15 cellular contexts compared by ENCODE assay signal in the genomic region with DNA sequence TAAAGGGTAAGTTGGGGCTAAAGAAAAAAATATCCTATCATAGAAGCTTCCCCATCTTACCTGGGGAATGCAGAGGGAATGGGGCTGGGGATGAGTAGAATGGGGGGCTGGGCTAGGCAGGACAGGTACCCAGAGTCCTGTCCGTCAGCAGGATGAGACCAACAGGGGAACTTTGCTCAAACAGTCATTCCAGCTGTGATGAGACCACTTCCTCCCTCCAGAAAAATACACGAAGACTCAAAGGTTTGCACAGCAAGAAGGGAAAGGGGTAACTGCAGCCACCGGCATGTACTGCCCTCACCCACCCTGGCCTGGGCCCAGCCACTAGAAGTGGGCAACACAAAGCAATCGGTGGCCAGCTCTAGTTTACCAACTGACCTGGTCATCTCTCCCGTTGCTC. TPM values are rescaled to one million over a fixed set of nuclear protein-coding genes. Genes with fewer than 3 reads are reported as not detected.
DNase-seq lines count a peak whose midpoint lies in the region; ATAC-seq and TF ChIP-seq lines count a peak whose summit lies in the region.
"Had no signal": no experiment of that assay in that cellular context is flagged by ENCODE, and none has a peak within 500 bp of the region (broad histone marks: within the 10 kb centered on the region; RNA-seq: fewer than 3 reads in every experiment).

No MANE protein-coding gene starts in this region.

- peaks cover 32 to 96% (median 77%) of the 10 kb centered on the region in 6 donors for H3K4me1 ChIP-seq in spleen

- H3K4me3 Mint-ChIP-seq in activated CD4-positive, alpha-beta T cell treated with anti-CD3 and anti-CD28 coated beads for 36 hours = no peak overlapping the region
- no peak overlapping the region for H3K4me3 Mint-ChIP-seq in IgD-negative memory B cell
- H3K4me3 Mint-ChIP-seq: type B pancreatic cell had no signal

- 35 to 62% (median 50%) methylated on average over 5 of the region's 5 CpGs for WGBS in spleen, 5 donors

- ATAC-seq in activated CD4-positive, alpha-beta T cell treated with anti-CD3 and anti-CD28 coated beads for 36 hours = peak; percentile 33
- ATAC-seq in GM18505 (IDR thresholded peaks at IDR 0.05; ENCODE audit: unreplicated experiment) = no peak
- ATAC-seq: body of pancreas had no signal

- no peak overlapping the region for H3K4me3 ChIP-seq in coronary artery
- no peak overlapping the region for H3K4me3 ChIP-seq in spleen
- H3K4me3 ChIP-seq: body of pancreas, dorsolateral prefrontal cortex, ovary had no signal

- no peaks in the 10 kb centered on the region for H3K27me3 ChIP-seq in spleen (replicated peaks in 1 of 7)
- H3K27me3 ChIP-seq: body of pancreas, dorsolateral prefrontal cortex, ovary had no signal

- H3K27ac Mint-ChIP-seq in activated CD4-positive, alpha-beta T cell treated with anti-CD3 and anti-CD28 coated beads for 36 hours = no peak overlapping the region
- H3K27ac Mint-ChIP-seq in IgD-negative memory B cell = peak overlapping the region in 2 of 3 donors; percentile 66 to 83
- H3K27ac Mint-ChIP-seq: type B pancreatic cell had no signal

- H3K36me3 Mint-ChIP-seq in activated CD4-positive, alpha-beta T cell treated with anti-CD3 and anti-CD28 coated beads for 36 hours (ENCODE audit: low read depth) = peaks cover 23% of the 10 kb centered on the region
- H3K36me3 Mint-ChIP-seq in IgD-negative memory B cell = peaks cover 6% of the 10 kb centered on the region

- CTCF ChIA-PET in activated CD4-positive, alpha-beta T cell treated with anti-CD3 and anti-CD28 coated beads for 36 hours (lab: Charles Lee) = interaction anchor here (1.0 to 2.8 kb wide), 4 partner anchors 8 to 32 kb away, joined by 3 to 15 read pairs (median 8); partner anchors contain the start of gene SLC35B1

- DNase-seq in activated CD4-positive, alpha-beta T cell treated with anti-CD3 and anti-CD28 coated beads for 36 hours = no peak
- DNase-seq in activated CD4-positive, alpha-beta T cell treated with anti-CD3 and anti-CD28 coated beads, Interleukin-2, amount 50 U/mL, for 48 hours = no peak
- no peak for DNase-seq in coronary artery (ENCODE audit: low spot score)
- no peak for DNase-seq in spleen
- no peak for DNase-seq in kidney glomerular epithelial cell (lab: John Stamatoyannopoulos, UW)
- no peak for DNase-seq in cerebellar cortex (ENCODE audit: low spot score)
- DNase-seq: activated gamma-delta T cell treated with Interleukin-2 at 50 U/mL for 16 hours; body of pancreas; dorsolateral prefrontal cortex; NCI-H1092; ovary; stimulated activated CD4-positive, alpha-beta T cell treated with anti-CD3 and anti-CD28 coated beads, Interleukin-2, amount 100 ng/mL, for 48 hours had no signal

- peaks cover 59% of the 10 kb centered on the region for H3K4me1 Mint-ChIP-seq in activated CD4-positive, alpha-beta T cell treated with anti-CD3 and anti-CD28 coated beads for 36 hours
- H3K4me1 Mint-ChIP-seq in IgD-negative memory B cell = peaks cover 25 to 43% (median 28%) of the 10 kb centered on the region in 3 donors

- no peaks in the 10 kb centered on the region for H3K27me3 Mint-ChIP-seq in activated CD4-positive, alpha-beta T cell treated with anti-CD3 and anti-CD28 coated beads for 36 hours
- no peaks in the 10 kb centered on the region for H3K27me3 Mint-ChIP-seq in IgD-negative memory B cell
- H3K27me3 Mint-ChIP-seq: type B pancreatic cell had no signal

- no peak for TF ChIP-seq POLR2A in spleen (IDR thresholded peaks at IDR 0.05)
- TF ChIP-seq POLR2A in GM18505 (IDR thresholded peaks at IDR 0.05; ENCODE audit: borderline replicate concordance, extremely low read depth, insufficient read depth, insufficient read length) = no peak

- peaks cover 0 to 93% (median 32%) of the 10 kb centered on the region in 6 donors for H3K36me3 ChIP-seq in spleen
- H3K36me3 ChIP-seq: ovary had no signal

- H3K27ac ChIP-seq in coronary artery (peak overlapping the region; percentile 53 to 71), spleen (peak overlapping the region in 7 of 8 donors; percentile 5 to 94 (median 38))
- H3K27ac ChIP-seq: dorsolateral prefrontal cortex, ovary had no signal

- H3K9me3 ChIP-seq in spleen = peaks cover 0 to 3% (median 0%) of the 10 kb centered on the region in 8 donors
- H3K9me3 ChIP-seq: body of pancreas, ovary had no signal

- no peaks in the 10 kb centered on the region for H3K9me3 Mint-ChIP-seq in activated CD4-positive, alpha-beta T cell treated with anti-CD3 and anti-CD28 coated beads for 36 hours (ENCODE audit: low read depth)
- H3K9me3 Mint-ChIP-seq in IgD-negative memory B cell = peaks cover 0 to 2% (median 0%) of the 10 kb centered on the region in 3 donors
- H3K9me3 Mint-ChIP-seq: type B pancreatic cell had no signal

- intact Hi-C loops in activated CD4-positive, alpha-beta T cell treated with anti-CD3 and anti-CD28 coated beads for 36 hours (cut with DNase I, micrococcal nuclease) = no loop called here
- intact Hi-C loops in spleen (cut with DNase I; ENCODE audit: low total_unique reads) = no loop called here

- POLR2A ChIA-PET in activated CD4-positive, alpha-beta T cell treated with anti-CD3 and anti-CD28 coated beads for 36 hours (lab: Charles Lee) = interaction anchor here (1.3 kb wide), 1 partner anchor 35 kb away, joined by 7 read pairs; the partner anchor contains the start of gene FAM117A

- TF ChIP-seq CTCF in coronary artery (IDR thresholded peaks at IDR 0.05) (no peak), spleen (IDR thresholded peaks at IDR 0.05 in 8 of 11, conservative IDR thresholded peaks at IDR 0.05 in 3 of 11) (no peak)

RNA-seq across cellular contexts. Expression of gene SLC35B1, which starts 20.7 kb away (rescaled TPM):
- total RNA-seq in activated CD4-positive, alpha-beta T cell treated with anti-CD3 and anti-CD28 coated beads for 36 hours = 10 to 100 TPM; 43.9 to 59.4 TPM
- polyA plus RNA-seq in IgD-negative memory B cell = 27.7 TPM
- 10 to 100 TPM; 37.0 to 69.9 (median 48.5) TPM for total RNA-seq in spleen
- polyA plus RNA-seq in spleen = 10 to 100 TPM; 23.7 to 42.0 (median 37.5) TPM

RNA-seq across cellular contexts. Expression of gene FAM117A, which starts 35.5 kb away (rescaled TPM):
- 10 to 100 TPM; 14.1 to 15.4 TPM for total RNA-seq in activated CD4-positive, alpha-beta T cell treated with anti-CD3 and anti-CD28 coated beads for 36 hours
- 81.6 TPM for polyA plus RNA-seq in IgD-negative memory B cell
- total RNA-seq in spleen = 10 to 100 TPM; 43.1 to 87.4 (median 47.8) TPM
- 10 to 100 TPM; 15.6 to 36.7 (median 17.5) TPM for polyA plus RNA-seq in spleen

RNA-seq across cellular contexts. Expression of gene SPOP, which starts 50.5 kb away (rescaled TPM):
- total RNA-seq in activated CD4-positive, alpha-beta T cell treated with anti-CD3 and anti-CD28 coated beads for 36 hours = 10 to 100 TPM; 57.0 to 64.6 TPM
- polyA plus RNA-seq in IgD-negative memory B cell (90.5 TPM), spleen (10 to 100 TPM; 23.7 to 35.7 (median 29.9) TPM)
- 10 to 100 TPM; 54.6 to 86.4 (median 77.5) TPM for total RNA-seq in spleen
